Comparison of ENCODE assay signal across 1 cellular context in genomic region chr6:14149053-14149746, GRCh38.
TF ChIP-seq lines count a peak whose summit lies in the region.

No MANE protein-coding gene starts in this region.

TF ChIP-seq in GM12878, 131 proteins besides CTCF, POLR2A, EP300 and RAD21 (continued from another document and continues in another):
- TF ChIP-seq ZBTB11 (CRISPR knock-in tag; IDR thresholded peaks at IDR 0.05) (no peak), DPF2 (IDR thresholded peaks at IDR 0.05) (no peak), BCL3 (IDR thresholded peaks at IDR 0.05; ENCODE audit: borderline replicate concordance, insufficient read depth, low read depth, low read length, poor library complexity, severe bottlenecking) (no peak), ATF7 (IDR thresholded peaks at IDR 0.05; ENCODE audit: low read depth) (0 out of 2 replicates have a peak, but pooled peaks have one; percentile 25), FOS (IDR thresholded peaks at IDR 0.05; ENCODE audit: borderline replicate concordance, extremely low read depth, insufficient read length) (no peak), BMI1 (IDR thresholded peaks at IDR 0.05; ENCODE audit: borderline replicate concordance) (no peak), RUNX3 (IDR thresholded peaks at IDR 0.05; ENCODE audit: low read length) (peak; percentile 70), PAX5 (IDR thresholded peaks at IDR 0.05; ENCODE audit: borderline replicate concordance, low read depth, low read length) (no peak), JUNB (IDR thresholded peaks at IDR 0.05) (peak; percentile 73), KAT2A (conservative IDR thresholded peaks at IDR 0.05; ENCODE audit: control insufficient read depth, low read depth, low read length) (no peak), BCL11A (IDR thresholded peaks at IDR 0.05; ENCODE audit: low read depth, low read length) (no peak), CHD2 (IDR thresholded peaks at IDR 0.05; ENCODE audit: borderline replicate concordance, low read depth, low read length) (no peak), MYC (IDR thresholded peaks at IDR 0.05; ENCODE audit: insufficient read depth, insufficient read length, insufficient replicate concordance, low read length, severe bottlenecking) (no peak), YY1 (IDR thresholded peaks at IDR 0.05; ENCODE audit: low read depth, low read length) (no peak), TCF12 (IDR thresholded peaks at IDR 0.05; ENCODE audit: low read depth, low read length) (no peak), CHD4 (IDR thresholded peaks at IDR 0.05) (no peak), ZBTB33 (IDR thresholded peaks at IDR 0.05) (no peak), NKRF (conservative IDR thresholded peaks at IDR 0.05) (no peak), ZSCAN29 (IDR thresholded peaks at IDR 0.05) (no peak), NFIC (IDR thresholded peaks at IDR 0.05; ENCODE audit: low read depth, low read length) (peak; percentile 69; the same call in 1 of the 2 replicates), CREB1 (IDR thresholded peaks at IDR 0.05; ENCODE audit: low read depth) (peak; percentile 31; the same call in 1 of the 2 replicates), SRF (IDR thresholded peaks at IDR 0.05; ENCODE audit: low read depth in 2 of 2, low read length in 2 of 2) (no peak), ATF2 (IDR thresholded peaks at IDR 0.05; ENCODE audit: low read length) (peak; percentile 70), KLF5 (IDR thresholded peaks at IDR 0.05; ENCODE audit: partially characterized antibody) (no peak), HDAC6 (IDR thresholded peaks at IDR 0.05; ENCODE audit: unreplicated experiment) (no peak), SMAD1 (IDR thresholded peaks at IDR 0.05; ENCODE audit: low read depth, partially characterized antibody) (no peak), PRDM15 (CRISPR knock-in tag; IDR thresholded peaks at IDR 0.05) (no peak), ASH2L (IDR thresholded peaks at IDR 0.05; ENCODE audit: borderline replicate concordance, low read depth) (no peak), ATF3 (IDR thresholded peaks at IDR 0.05; ENCODE audit: borderline replicate concordance, extremely low read depth, low read depth, low read length) (no peak), FOXK2 (IDR thresholded peaks at IDR 0.05) (no peak), POLR2AphosphoS2 (IDR thresholded peaks at IDR 0.05; ENCODE audit: low read depth, low read length) (no peak), SP1 (IDR thresholded peaks at IDR 0.05; ENCODE audit: low read depth, low read length) (no peak), TAF1 (IDR thresholded peaks at IDR 0.05; ENCODE audit: borderline replicate concordance, low read depth, low read length) (no peak), IKZF1 (conservative IDR thresholded peaks at IDR 0.05) (0 out of 2 replicates have a peak, but pooled peaks have one; percentile 21), RB1 (IDR thresholded peaks at IDR 0.05; ENCODE audit: borderline replicate concordance) (no peak), SPI1 (IDR thresholded peaks at IDR 0.05; ENCODE audit: borderline replicate concordance, insufficient read depth, low read depth, low read length) (peak; percentile 49; the same call in 1 of the 2 replicates), IKZF2 (IDR thresholded peaks at IDR 0.05) (peak; percentile 44 to 58; a peak in 3 of 4 replicates), RFX5 (IDR thresholded peaks at IDR 0.05; ENCODE audit: low read depth, low read length) (no peak), MEF2A (IDR thresholded peaks at IDR 0.05; ENCODE audit: insufficient read depth, low read depth, low read length) (no peak), ZBTB40 (IDR thresholded peaks at IDR 0.05; ENCODE audit: borderline replicate concordance) (no peak), MEF2B (IDR thresholded peaks at IDR 0.05; ENCODE audit: partially characterized antibody, poor library complexity, severe bottlenecking) (no peak)
